8 cellular contexts compared by ENCODE assay signal in genomic region chrX:49879656-49880277, GRCh38. TPM values are rescaled to one million over a fixed set of nuclear protein-coding genes. Genes with fewer than 3 reads are reported as not detected.
A peak's percentile ranks its signal among the peaks of the same experiment; 100 is the strongest.
DNase-seq lines count a peak whose midpoint lies in the region; ATAC-seq and TF ChIP-seq lines count a peak whose summit lies in the region.

No MANE protein-coding gene starts in this region.

- ATAC-seq in GM21447 (IDR thresholded peaks at IDR 0.05; ENCODE audit: unreplicated experiment) (peak; percentile 10), HG03469 (IDR thresholded peaks at IDR 0.05; ENCODE audit: unreplicated experiment) (no peak)

- H3K4me3 ChIP-seq in AG04449 (ENCODE audit: low read depth, low read length) = peak overlapping the region; percentile 64
- H3K4me3 ChIP-seq in dorsolateral prefrontal cortex = peak overlapping the region; percentile 33 to 74 (median 61)

- DNase-seq in AG04449 (ENCODE audit: low read depth, low spot score) = no peak
- DNase-seq in NCI-H69 (lab: John Stamatoyannopoulos, UW) = peak; percentile 6
- DNase-seq in dorsolateral prefrontal cortex = peak in 1 of 10 donors; percentile 31
- DNase-seq in mesothelial cell of epicardium (ENCODE audit: low spot score in 2 of 2, unreplicated experiment in 2 of 2) = no peak
- DNase-seq in retina = no peak
- no peak for DNase-seq in stimulated activated CD4-positive, alpha-beta T cell treated with anti-CD3 and anti-CD28 coated beads, Interleukin-2, amount 100 ng/mL, for 48 hours

- intact Hi-C loops in dorsolateral prefrontal cortex (cut with DNase I) = loop anchor here (2.0 to 5.0 kb wide), 2 partner anchors 37 to 43 kb away; partner anchors contain the start of gene CLCN5 (in 1 of the 2)

- peaks cover 0 to 65% (median 11%) of the 10 kb centered on the region in 45 donors for H3K27me3 ChIP-seq in dorsolateral prefrontal cortex

- H3K4me1 Mint-ChIP-seq in mesothelial cell of epicardium = peaks cover 32% of the 10 kb centered on the region

- peaks cover 10% of the 10 kb centered on the region for H3K36me3 Mint-ChIP-seq in mesothelial cell of epicardium

- H3K27ac ChIP-seq in dorsolateral prefrontal cortex = peak overlapping the region in 53 of 59 donors; percentile 51 to 97 (median 91)

- TF ChIP-seq CTCF in AG04449 (IDR thresholded peaks at IDR 0.05; ENCODE audit: insufficient read depth, low read length, missing control alignments) = no peak
- TF ChIP-seq CTCF in dorsolateral prefrontal cortex (IDR thresholded peaks at IDR 0.05 in 54 of 56, conservative IDR thresholded peaks at IDR 0.05 in 2 of 56; ENCODE audit: low read depth in 1 of 56, partially characterized antibody in 56 of 56) = no peak
- no peak for TF ChIP-seq CTCF in mesothelial cell of epicardium (IDR thresholded peaks at IDR 0.05; ENCODE audit: unreplicated experiment)

- CTCF ChIA-PET in AG04449 (lab: Yijun Ruan, JAX) = interaction anchor here (0.6 to 1.6 kb wide), 3 partner anchors 37 to 41 kb away, joined by 3 to 7 read pairs (median 4); no protein-coding TSS in a partner anchor

- no peaks in the 10 kb centered on the region for H3K27me3 Mint-ChIP-seq in mesothelial cell of epicardium (ENCODE audit: low read depth)

- H3K9me3 Mint-ChIP-seq in mesothelial cell of epicardium = peaks cover 13% of the 10 kb centered on the region

- H3K27ac Mint-ChIP-seq in mesothelial cell of epicardium = peak overlapping the region; percentile 84

- POLR2A ChIA-PET in AG04449 (lab: Yijun Ruan, JAX) = no interaction called here

- peak overlapping the region; percentile 80 for H3K4me3 Mint-ChIP-seq in mesothelial cell of epicardium

RNA-seq across cellular contexts. Expression of gene USP27X, which starts 0.5 kb away (rescaled TPM):
- total RNA-seq in dorsolateral prefrontal cortex (10 to 100 TPM in 90 of 120 experiments, 1 to 10 TPM in 30; 4.4 to 20.1 (median 12.2) TPM), mesothelial cell of epicardium (16.6 to 17.2 TPM (median 16.7 TPM) in 3 replicates)

RNA-seq across cellular contexts. Expression of gene CLCN5, which starts 42.6 kb away (rescaled TPM):
- total RNA-seq in dorsolateral prefrontal cortex = 1 to 10 TPM; 2.8 to 9.2 (median 5.1) TPM
- total RNA-seq in mesothelial cell of epicardium = 52.0 to 54.7 TPM (median 53.0 TPM) in 3 replicates

RNA-seq across cellular contexts. Expression of gene PAGE4, which starts 50.7 kb away (rescaled TPM):
- total RNA-seq in dorsolateral prefrontal cortex (not detected), mesothelial cell of epicardium (0.60 to 0.67 TPM in 2 of 3 replicates, not detected in the other)
